ENCODE assay signal across 1 cellular context in the genomic region with DNA sequence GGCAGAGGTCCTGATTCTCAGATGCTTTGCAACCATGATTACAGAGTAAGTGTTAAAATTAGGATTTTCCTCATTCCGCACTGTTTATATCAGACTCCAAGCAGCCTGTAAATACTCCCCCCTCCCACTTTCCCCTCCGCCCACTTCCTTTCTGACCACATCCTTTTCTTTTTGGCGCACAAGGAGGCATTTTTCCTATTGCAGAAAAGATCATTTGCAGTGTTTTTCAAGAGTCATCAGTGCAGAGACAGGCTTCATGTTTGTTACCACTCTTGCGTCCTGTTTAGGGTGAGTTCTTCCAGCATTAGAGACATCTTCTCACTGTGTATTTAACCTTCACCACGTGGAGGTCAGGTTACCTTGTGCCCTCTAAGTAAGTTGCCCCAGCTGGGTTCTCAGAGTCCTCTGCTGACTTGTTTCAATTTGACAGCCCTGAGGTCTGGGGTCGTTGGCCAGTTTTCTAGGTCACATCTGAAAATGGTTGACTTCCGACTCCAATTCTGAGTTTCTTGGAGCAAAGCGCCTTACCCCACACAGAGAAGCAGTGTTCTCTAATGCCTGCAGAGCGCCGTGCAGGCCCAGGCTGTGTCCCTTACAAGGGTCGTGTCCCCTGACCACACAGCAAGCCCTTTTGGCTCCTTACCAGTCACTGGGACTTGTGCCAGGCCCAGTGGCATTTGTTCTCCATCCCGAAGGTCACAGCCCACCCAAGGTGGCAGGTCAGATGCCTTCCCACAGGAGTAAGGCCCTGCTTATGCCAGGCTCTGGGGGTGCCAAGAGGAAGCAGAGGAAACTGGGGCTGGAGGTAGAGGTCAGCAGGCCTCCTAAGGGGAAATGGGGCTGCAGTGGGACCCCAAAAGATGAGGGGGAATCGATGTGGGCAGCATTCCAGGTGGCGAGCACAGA.
TF ChIP-seq lines count a peak whose summit lies in the region.

No MANE protein-coding gene starts in this region.

TF ChIP-seq in HepG2, 621 proteins besides CTCF, POLR2A, EP300 and RAD21:
- no peak for TF ChIP-seq ZNF570 (CRISPR knock-in tag; IDR thresholded peaks at IDR 0.05; ENCODE audit: borderline replicate concordance)
- TF ChIP-seq KDM6A (CRISPR knock-in tag; IDR thresholded peaks at IDR 0.05; ENCODE audit: low read depth) = no peak
- TF ChIP-seq SMAD3 (CRISPR knock-in tag; IDR thresholded peaks at IDR 0.05) = no peak
- TF ChIP-seq, protein P1, sequence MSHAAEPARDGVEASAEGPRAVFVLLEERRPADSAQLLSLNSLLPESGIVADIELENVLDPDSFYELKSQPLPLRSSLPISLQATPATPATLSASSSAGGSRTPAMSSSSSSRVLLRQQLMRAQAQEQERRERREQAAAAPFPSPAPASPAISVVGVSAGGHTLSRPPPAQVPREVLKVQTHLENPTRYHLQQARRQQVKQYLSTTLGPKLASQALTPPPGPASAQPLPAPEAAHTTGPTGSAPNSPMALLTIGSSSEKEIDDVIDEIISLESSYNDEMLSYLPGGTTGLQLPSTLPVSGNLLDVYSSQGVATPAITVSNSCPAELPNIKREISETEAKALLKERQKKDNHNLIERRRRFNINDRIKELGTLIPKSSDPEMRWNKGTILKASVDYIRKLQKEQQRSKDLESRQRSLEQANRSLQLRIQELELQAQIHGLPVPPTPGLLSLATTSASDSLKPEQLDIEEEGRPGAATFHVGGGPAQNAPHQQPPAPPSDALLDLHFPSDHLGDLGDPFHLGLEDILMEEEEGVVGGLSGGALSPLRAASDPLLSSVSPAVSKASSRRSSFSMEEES (CRISPR knock-in tag; IDR thresholded peaks at IDR 0.05) = no peak
- no peak for TF ChIP-seq GTF3A (CRISPR knock-in tag; conservative IDR thresholded peaks at IDR 0.05)
- no peak for TF ChIP-seq ZFP36 (IDR thresholded peaks at IDR 0.05; ENCODE audit: borderline replicate concordance, low read depth, low read length, partially characterized antibody)
- no peak for TF ChIP-seq ZSCAN31 (CRISPR knock-in tag; IDR thresholded peaks at IDR 0.05; ENCODE audit: low read depth)
- TF ChIP-seq, protein P2, sequence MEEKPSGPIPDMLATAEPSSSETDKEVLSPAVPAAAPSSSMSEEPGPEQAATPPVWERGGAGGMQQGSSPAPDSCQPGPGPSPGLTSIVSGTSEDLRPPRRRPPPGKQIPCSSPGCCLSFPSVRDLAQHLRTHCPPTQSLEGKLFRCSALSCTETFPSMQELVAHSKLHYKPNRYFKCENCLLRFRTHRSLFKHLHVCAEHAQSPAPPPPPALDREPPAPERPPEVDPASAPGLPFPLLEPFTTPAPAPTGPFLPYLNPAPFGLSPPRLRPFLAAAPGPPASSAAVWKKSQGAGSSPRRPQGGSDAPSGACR (CRISPR knock-in tag; IDR thresholded peaks at IDR 0.05) = no peak
- TF ChIP-seq, protein P3, sequence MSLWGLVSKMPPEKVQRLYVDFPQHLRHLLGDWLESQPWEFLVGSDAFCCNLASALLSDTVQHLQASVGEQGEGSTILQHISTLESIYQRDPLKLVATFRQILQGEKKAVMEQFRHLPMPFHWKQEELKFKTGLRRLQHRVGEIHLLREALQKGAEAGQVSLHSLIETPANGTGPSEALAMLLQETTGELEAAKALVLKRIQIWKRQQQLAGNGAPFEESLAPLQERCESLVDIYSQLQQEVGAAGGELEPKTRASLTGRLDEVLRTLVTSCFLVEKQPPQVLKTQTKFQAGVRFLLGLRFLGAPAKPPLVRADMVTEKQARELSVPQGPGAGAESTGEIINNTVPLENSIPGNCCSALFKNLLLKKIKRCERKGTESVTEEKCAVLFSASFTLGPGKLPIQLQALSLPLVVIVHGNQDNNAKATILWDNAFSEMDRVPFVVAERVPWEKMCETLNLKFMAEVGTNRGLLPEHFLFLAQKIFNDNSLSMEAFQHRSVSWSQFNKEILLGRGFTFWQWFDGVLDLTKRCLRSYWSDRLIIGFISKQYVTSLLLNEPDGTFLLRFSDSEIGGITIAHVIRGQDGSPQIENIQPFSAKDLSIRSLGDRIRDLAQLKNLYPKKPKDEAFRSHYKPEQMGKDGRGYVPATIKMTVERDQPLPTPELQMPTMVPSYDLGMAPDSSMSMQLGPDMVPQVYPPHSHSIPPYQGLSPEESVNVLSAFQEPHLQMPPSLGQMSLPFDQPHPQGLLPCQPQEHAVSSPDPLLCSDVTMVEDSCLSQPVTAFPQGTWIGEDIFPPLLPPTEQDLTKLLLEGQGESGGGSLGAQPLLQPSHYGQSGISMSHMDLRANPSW (CRISPR knock-in tag; IDR thresholded peaks at IDR 0.05; ENCODE audit: borderline replicate concordance) = no peak
- no peak for TF ChIP-seq NR2C2 (CRISPR knock-in tag; IDR thresholded peaks at IDR 0.05; ENCODE audit: borderline replicate concordance)
- TF ChIP-seq ZNF138 (CRISPR knock-in tag; IDR thresholded peaks at IDR 0.05; ENCODE audit: low read depth) = no peak
- TF ChIP-seq ZNF460 (CRISPR knock-in tag; IDR thresholded peaks at IDR 0.05; ENCODE audit: borderline replicate concordance) = no peak
- TF ChIP-seq KMT2B (CRISPR knock-in tag; IDR thresholded peaks at IDR 0.05) = no peak
- no peak for TF ChIP-seq ZNF720 (CRISPR knock-in tag; IDR thresholded peaks at IDR 0.05)
- no peak for TF ChIP-seq ZC3H4 (CRISPR knock-in tag; IDR thresholded peaks at IDR 0.05; ENCODE audit: borderline replicate concordance)
- no peak for TF ChIP-seq ZNF3 (CRISPR knock-in tag; IDR thresholded peaks at IDR 0.05)
- no peak for TF ChIP-seq SIX1 (CRISPR knock-in tag; IDR thresholded peaks at IDR 0.05; ENCODE audit: borderline replicate concordance)
- TF ChIP-seq ZNF431 (CRISPR knock-in tag; IDR thresholded peaks at IDR 0.05; ENCODE audit: borderline replicate concordance, low read depth) = no peak
- TF ChIP-seq RXRB (CRISPR knock-in tag; IDR thresholded peaks at IDR 0.05; ENCODE audit: borderline replicate concordance) = no peak
